ENCODE assay signal across 18 cellular contexts in the genomic region with DNA sequence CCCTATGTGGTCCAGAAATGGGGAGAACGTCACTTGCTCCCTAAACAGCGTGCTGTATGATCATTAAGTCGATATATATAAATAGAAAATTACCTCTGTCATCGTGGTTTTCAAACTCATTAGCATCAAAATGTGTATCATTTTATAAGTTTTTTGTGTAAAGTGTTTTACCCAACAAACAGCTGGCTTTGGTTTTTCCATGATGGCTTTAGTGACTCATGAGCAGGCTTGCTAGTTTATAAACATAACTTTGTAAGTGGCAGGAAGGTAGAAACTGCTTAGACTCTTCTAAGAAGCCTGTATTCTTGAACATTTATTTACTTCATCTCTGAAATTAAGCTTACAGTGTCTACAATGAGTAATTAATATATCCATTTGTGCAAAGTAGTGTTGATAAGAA.
DNase-seq lines count a peak whose midpoint lies in the region; ATAC-seq and TF ChIP-seq lines count a peak whose summit lies in the region.
"Had no signal": no experiment of that assay in that cellular context is flagged by ENCODE, and none has a peak within 500 bp of the region (broad histone marks: within the 10 kb centered on the region; RNA-seq: fewer than 3 reads in every experiment).

No MANE protein-coding gene starts in this region.

- H2BK15ac ChIP-seq in mesenchymal stem cell (ENCODE audit: low read depth, poor library complexity, severe bottlenecking) = no peak overlapping the region

- intact Hi-C loops in activated naive CD4-positive, alpha-beta T cell treated with anti-CD3 and anti-CD28 coated beads for 36 hours (cut with micrococcal nuclease) = no loop called here

- TF ChIP-seq CTCF in choroid plexus epithelial cell (conservative IDR thresholded peaks at IDR 0.05; ENCODE audit: low read depth, low read length) = no peak

- no peaks in the 10 kb centered on the region for H3K36me3 ChIP-seq in mesenchymal stem cell (ENCODE audit: control insufficient read depth in 1 of 2, insufficient read depth in 2 of 2, low read depth in 1 of 2, low read length in 2 of 2)
- no peaks in the 10 kb centered on the region for H3K36me3 ChIP-seq in SJCRH30
- H3K36me3 ChIP-seq: MG63 had no signal

- H3K18ac ChIP-seq in mesenchymal stem cell (ENCODE audit: low read depth in 1 of 2, low read length in 2 of 2) = peak overlapping the region in 1 of 2 experiments; percentile 52

- ATAC-seq in GM18867 (IDR thresholded peaks at IDR 0.05; ENCODE audit: unreplicated experiment) = no peak
- ATAC-seq: HepG2 had no signal

- no peaks in the 10 kb centered on the region for H3K79me1 ChIP-seq in mesenchymal stem cell (replicated peaks; ENCODE audit: low read length, poor library complexity, severe bottlenecking)

- no peaks in the 10 kb centered on the region for H3K36me3 Mint-ChIP-seq in activated naive CD4-positive, alpha-beta T cell treated with anti-CD3 and anti-CD28 coated beads for 36 hours (ENCODE audit: low read depth)

- no peak overlapping the region for H2BK12ac ChIP-seq in mesenchymal stem cell (ENCODE audit: low read length in 2 of 2)

- H3K27ac Mint-ChIP-seq in activated naive CD4-positive, alpha-beta T cell treated with anti-CD3 and anti-CD28 coated beads for 36 hours = no peak overlapping the region

- H3K4me3 ChIP-seq in choroid plexus epithelial cell (ENCODE audit: low read depth, low read length) (no peak overlapping the region), mesenchymal stem cell (ENCODE audit: insufficient read depth in 1 of 2, low read depth in 1 of 2, low read length in 2 of 2) (no peak overlapping the region), SJCRH30 (no peak overlapping the region)
- H3K4me3 ChIP-seq: MG63, PC-9 had no signal

- DNase-seq in ELR (ENCODE audit: low read depth) (peak; percentile 36), M059J (ENCODE audit: low read depth) (peak; percentile 66), choroid plexus epithelial cell (ENCODE audit: low read depth) (peak; percentile 18), mesenchymal stem cell (peak; percentile 64), hypothalamus (lab: John Stamatoyannopoulos, UW) (no peak), SJCRH30 (no peak)
- no peak for DNase-seq in activated naive CD4-positive, alpha-beta T cell treated with anti-CD3 and anti-CD28 coated beads for 36 hours
- DNase-seq: C1 segment of cervical spinal cord, MG63, NCI-H1092, NCI-H146, NCI-H2081, NCI-H510A, NCI-H774, PC-9 had no signal

- WGBS in mesenchymal stem cell = no CpG with 5 or more reads among the region's 4 CpGs

- no peak overlapping the region for H3K23ac ChIP-seq in mesenchymal stem cell (ENCODE audit: low read length in 2 of 2)

- H4K8ac ChIP-seq in mesenchymal stem cell (ENCODE audit: low read length) = no peak overlapping the region

- H2BK120ac ChIP-seq in mesenchymal stem cell (ENCODE audit: low read depth, low read length) = no peak overlapping the region

- no peak overlapping the region for H3K4me3 Mint-ChIP-seq in activated naive CD4-positive, alpha-beta T cell treated with anti-CD3 and anti-CD28 coated beads for 36 hours

- H3K14ac ChIP-seq in mesenchymal stem cell (ENCODE audit: low read length in 2 of 2) = no peak overlapping the region

- CTCF ChIA-PET in activated naive CD4-positive, alpha-beta T cell treated with anti-CD3 and anti-CD28 coated beads for 36 hours (lab: Charles Lee) = no interaction called here

- no peak overlapping the region for H3K27ac ChIP-seq in mesenchymal stem cell (ENCODE audit: low read length, poor library complexity, severe bottlenecking)
- no peak overlapping the region for H3K27ac ChIP-seq in SJCRH30
- H3K27ac ChIP-seq: KMS-11, PC-9 had no signal

- H3K9ac ChIP-seq in mesenchymal stem cell (ENCODE audit: low read length) = no peak overlapping the region
- H3K9ac ChIP-seq: KMS-11 had no signal

- H3K4me2 ChIP-seq in mesenchymal stem cell (ENCODE audit: low read length, poor library complexity, severe bottlenecking) = no peak overlapping the region
- H3K4me2 ChIP-seq: KMS-11, PC-9 had no signal

- no peak overlapping the region for H2AFZ ChIP-seq in mesenchymal stem cell (ENCODE audit: low read depth, low read length)
- H2AFZ ChIP-seq: PC-9 had no signal

- H3K4me1 ChIP-seq in mesenchymal stem cell (ENCODE audit: control insufficient read depth, insufficient read depth, low read depth, low read length) = no peaks in the 10 kb centered on the region
- no peaks in the 10 kb centered on the region for H3K4me1 ChIP-seq in SJCRH30

- no peak overlapping the region for H2BK5ac ChIP-seq in mesenchymal stem cell (ENCODE audit: low read depth, low read length, poor library complexity, severe bottlenecking)

- H2AK5ac ChIP-seq in mesenchymal stem cell (ENCODE audit: low read length, severe bottlenecking) = no peak overlapping the region

- H3K4ac ChIP-seq in mesenchymal stem cell (ENCODE audit: low read depth in 1 of 2, low read length in 2 of 2) = no peak overlapping the region

- no peaks in the 10 kb centered on the region for H3K4me1 Mint-ChIP-seq in activated naive CD4-positive, alpha-beta T cell treated with anti-CD3 and anti-CD28 coated beads for 36 hours (ENCODE audit: low read depth)

- H4K91ac ChIP-seq in mesenchymal stem cell (ENCODE audit: low read length) = no peak overlapping the region

- H3K9me3 ChIP-seq in mesenchymal stem cell (ENCODE audit: control insufficient read depth, low read length) = peaks cover 4% of the 10 kb centered on the region
- H3K9me3 ChIP-seq in SJCRH30 (replicated peaks) = no peaks in the 10 kb centered on the region
- H3K9me3 ChIP-seq: MG63 had no signal

- no peaks in the 10 kb centered on the region for H3K9me3 Mint-ChIP-seq in activated naive CD4-positive, alpha-beta T cell treated with anti-CD3 and anti-CD28 coated beads for 36 hours

- peaks cover 0 to 29% of the 10 kb centered on the region in 2 experiments for H3K27me3 ChIP-seq in mesenchymal stem cell (ENCODE audit: control insufficient read depth in 1 of 2, insufficient read depth in 1 of 2, low read length in 2 of 2)
- H3K27me3 ChIP-seq in SJCRH30 = no peaks in the 10 kb centered on the region
- H3K27me3 ChIP-seq: MG63 had no signal

- no peaks in the 10 kb centered on the region for H3K27me3 Mint-ChIP-seq in activated naive CD4-positive, alpha-beta T cell treated with anti-CD3 and anti-CD28 coated beads for 36 hours (ENCODE audit: low read depth)

Comparison
In these comparisons a context has a peak if more than half of its experiments do, and no peak if none do; other contexts are left out.
1. DNase-seq: peak in ELR (single experiment), M059J (single experiment), choroid plexus epithelial cell (single experiment) and mesenchymal stem cell (single experiment); none in hypothalamus (0 of 51), activated naive CD4-positive, alpha-beta T cell treated with anti-CD3 and anti-CD28 coated beads for 36 hours (single experiment) and SJCRH30 (0 of 2).